ENCODE assay signal across 13 cellular contexts in genomic region chr5:137200906-137201305, GRCh38.
"Had no signal": no experiment of that assay in that cellular context is flagged by ENCODE, and none has a peak within 500 bp of the region (broad histone marks: within the 10 kb centered on the region; RNA-seq: fewer than 3 reads in every experiment).

No MANE protein-coding gene starts in this region.

- H3K27ac Mint-ChIP-seq: activated CD4-positive, alpha-beta T cell treated with anti-CD3 and anti-CD28 coated beads, Interleukin-2, amount 10 ng/mL, durations not matched to agents 7 days and 5 days; activated CD8-positive, alpha-beta T cell treated with anti-CD3 and anti-CD28 coated beads, Interleukin-2, amount 10 ng/mL, durations not matched to agents 7 days and 5 days; activated naive CD4-positive, alpha-beta T cell treated with anti-CD3 and anti-CD28 coated beads for 36 hours; effector memory CD8-positive, alpha-beta T cell; natural killer cell treated with Interleukin-12 subunit alpha and Interleukin-12 subunit beta and Interleukin-15 and Interleukin-18, amount 100 ng/mL, for 72 hours had no signal

- H3K27ac ChIP-seq: body of pancreas, thyroid gland had no signal

- DNase-seq: activated CD4-positive, alpha-beta T cell treated with anti-CD3 and anti-CD28 coated beads, Interleukin-2, amount 10 ng/mL, durations not matched to agents 7 days and 5 days; activated CD8-positive, alpha-beta T cell treated with anti-CD3 and anti-CD28 coated beads, Interleukin-2, amount 10 ng/mL, durations not matched to agents 7 days and 5 days; activated naive CD4-positive, alpha-beta T cell treated with anti-CD3 and anti-CD28 coated beads for 36 hours; activated T-cell treated with anti-CD3 and anti-CD28 coated beads, Interleukin-2, amount 50 U/mL, for 4 hours; body of pancreas; dermis blood vessel endothelial cell; effector memory CD8-positive, alpha-beta T cell; mesendoderm; nucleus accumbens; stimulated activated naive CD4-positive, alpha-beta T cell; T1000; thyroid gland had no signal

- H3K9me3 ChIP-seq: body of pancreas, thyroid gland had no signal

- H3K36me3 Mint-ChIP-seq: natural killer cell treated with Interleukin-12 subunit alpha and Interleukin-12 subunit beta and Interleukin-15 and Interleukin-18, amount 100 ng/mL, for 72 hours had no signal

- H3K9me3 Mint-ChIP-seq: activated CD4-positive, alpha-beta T cell treated with anti-CD3 and anti-CD28 coated beads, Interleukin-2, amount 10 ng/mL, durations not matched to agents 7 days and 5 days; activated naive CD4-positive, alpha-beta T cell treated with anti-CD3 and anti-CD28 coated beads for 36 hours; activated T-cell treated with anti-CD3 and anti-CD28 coated beads, Interleukin-2, amount 50 U/mL, for 4 hours had no signal

- H3K4me3 Mint-ChIP-seq: activated CD4-positive, alpha-beta T cell treated with anti-CD3 and anti-CD28 coated beads, Interleukin-2, amount 10 ng/mL, durations not matched to agents 7 days and 5 days; activated CD8-positive, alpha-beta T cell treated with anti-CD3 and anti-CD28 coated beads, Interleukin-2, amount 10 ng/mL, durations not matched to agents 7 days and 5 days; activated naive CD4-positive, alpha-beta T cell treated with anti-CD3 and anti-CD28 coated beads for 36 hours; activated T-cell treated with anti-CD3 and anti-CD28 coated beads, Interleukin-2, amount 50 U/mL, for 4 hours; effector memory CD8-positive, alpha-beta T cell; natural killer cell treated with Interleukin-12 subunit alpha and Interleukin-12 subunit beta and Interleukin-15 and Interleukin-18, amount 100 ng/mL, for 72 hours had no signal

- ATAC-seq: activated CD8-positive, alpha-beta T cell treated with anti-CD3 and anti-CD28 coated beads, Interleukin-2, amount 10 ng/mL, durations not matched to agents 7 days and 5 days; activated T-cell treated with anti-CD3 and anti-CD28 coated beads, Interleukin-2, amount 50 U/mL, for 4 hours; body of pancreas; effector memory CD8-positive, alpha-beta T cell; natural killer cell treated with Interleukin-12 subunit alpha and Interleukin-12 subunit beta and Interleukin-15 and Interleukin-18, amount 100 ng/mL, for 72 hours had no signal

- H3K4me3 ChIP-seq: body of pancreas, thyroid gland had no signal

- H3K36me3 ChIP-seq: thyroid gland had no signal

- H3K27me3 ChIP-seq: body of pancreas, thyroid gland had no signal

- H3K4me1 Mint-ChIP-seq: activated CD4-positive, alpha-beta T cell treated with anti-CD3 and anti-CD28 coated beads, Interleukin-2, amount 10 ng/mL, durations not matched to agents 7 days and 5 days had no signal

- H3K27me3 Mint-ChIP-seq: activated CD4-positive, alpha-beta T cell treated with anti-CD3 and anti-CD28 coated beads, Interleukin-2, amount 10 ng/mL, durations not matched to agents 7 days and 5 days had no signal
